In the genomic region with DNA sequence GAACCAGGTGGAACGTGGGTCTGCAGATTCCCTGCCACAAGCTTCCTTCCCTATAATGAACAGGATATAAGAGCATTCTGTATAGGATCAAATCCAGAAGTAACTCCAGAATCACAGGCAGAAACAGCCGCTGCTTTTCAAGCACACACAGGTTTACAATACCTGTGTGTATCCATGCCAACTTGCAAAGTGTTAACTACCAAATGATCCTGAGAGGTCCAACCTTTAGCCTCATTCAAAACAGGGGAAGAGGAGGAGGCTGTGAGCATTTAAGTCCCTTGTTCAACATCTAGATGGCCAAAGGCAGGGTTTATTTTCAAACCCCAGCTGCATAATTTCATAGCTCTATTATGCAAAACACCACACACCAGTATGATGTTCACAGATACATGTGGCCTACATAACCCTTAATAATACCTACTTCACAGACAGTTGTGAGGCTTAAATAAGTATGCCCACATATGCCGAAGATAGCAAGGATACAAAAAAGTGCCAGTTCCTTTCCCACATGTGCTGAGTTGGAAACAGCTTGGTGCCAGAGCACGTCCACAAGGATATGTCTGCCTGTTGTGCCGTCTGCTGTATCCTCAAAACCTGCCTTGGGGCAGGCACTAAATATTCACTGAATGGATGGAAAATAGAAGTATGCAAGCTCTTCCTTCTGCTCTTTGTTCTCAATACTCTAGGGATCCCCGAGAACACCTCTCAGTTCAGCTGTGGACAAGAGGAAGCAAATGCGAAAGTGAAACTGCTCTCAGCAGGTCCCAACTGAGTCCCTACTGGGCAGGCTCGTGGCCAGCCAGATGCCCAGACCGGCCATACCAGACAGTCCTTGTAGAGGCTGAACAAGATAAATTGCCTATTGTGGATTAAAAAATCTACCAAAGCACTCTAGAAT, we compare ENCODE assay signal across 8 cellular contexts.
DNase-seq lines count a peak whose midpoint lies in the region; ATAC-seq, FAIRE-seq and TF ChIP-seq lines count a peak whose summit lies in the region.

No MANE protein-coding gene starts in this region.

- no peaks in the 10 kb centered on the region for H3K9me3 Mint-ChIP-seq in activated CD8-positive, alpha-beta T cell treated with anti-CD3 and anti-CD28 coated beads for 36 hours

- CTCF ChIA-PET in activated CD8-positive, alpha-beta T cell treated with anti-CD3 and anti-CD28 coated beads for 36 hours (lab: Charles Lee): no interaction called here

- no peak for FAIRE-seq in frontal cortex (lab: Jason Lieb, UNC)

- H4K20me1 ChIP-seq in Karpas-422 (ENCODE audit: insufficient read depth, low read depth, low read length): no peaks in the 10 kb centered on the region

- ATAC-seq in GM21381 (IDR thresholded peaks at IDR 0.05; ENCODE audit: unreplicated experiment): peak; percentile 97
- ATAC-seq in activated CD8-positive, alpha-beta T cell treated with anti-CD3 and anti-CD28 coated beads for 36 hours: no peak
- no peak for ATAC-seq in GM19467 (IDR thresholded peaks at IDR 0.05; ENCODE audit: unreplicated experiment)

- peaks cover 25% of the 10 kb centered on the region for H3K4me1 ChIP-seq in Karpas-422 (ENCODE audit: low read length)
- peaks cover 0 to 5% of the 10 kb centered on the region in 2 experiments for H3K4me1 ChIP-seq in neutrophil (ENCODE audit: control insufficient read depth in 1 of 2, insufficient read depth in 1 of 2, low read depth in 1 of 2, low read length in 1 of 2)

- H3K27me3 ChIP-seq in Karpas-422 (ENCODE audit: low read length) (no peaks in the 10 kb centered on the region), neutrophil (no peaks in the 10 kb centered on the region)

- peak overlapping the region; percentile 50 for H3K4me3 Mint-ChIP-seq in activated CD8-positive, alpha-beta T cell treated with anti-CD3 and anti-CD28 coated beads for 36 hours

- peak overlapping the region; percentile 63 for H3K4me3 ChIP-seq in Karpas-422 (ENCODE audit: low read length)
- H3K4me3 ChIP-seq in neutrophil (ENCODE audit: low read depth in 1 of 2, low read length in 1 of 2): peak overlapping the region; percentile 32 to 35

- POLR2A ChIA-PET in activated CD8-positive, alpha-beta T cell treated with anti-CD3 and anti-CD28 coated beads for 36 hours (lab: Charles Lee): no interaction called here

- no peaks in the 10 kb centered on the region for H3K9me2 ChIP-seq in Karpas-422 (replicated peaks; ENCODE audit: insufficient read depth, low read length)

- peaks cover 11% of the 10 kb centered on the region for H3K4me1 Mint-ChIP-seq in activated CD8-positive, alpha-beta T cell treated with anti-CD3 and anti-CD28 coated beads for 36 hours (ENCODE audit: low read depth)

- H3K27ac ChIP-seq in Karpas-422 (ENCODE audit: low read length) (peak overlapping the region; percentile 78), neutrophil (no peak overlapping the region)

- H3K27me3 Mint-ChIP-seq in activated CD8-positive, alpha-beta T cell treated with anti-CD3 and anti-CD28 coated beads for 36 hours: no peaks in the 10 kb centered on the region

- H3K9ac ChIP-seq in Karpas-422 (ENCODE audit: low read length): peak overlapping the region; percentile 53

- intact Hi-C loops in activated CD8-positive, alpha-beta T cell treated with anti-CD3 and anti-CD28 coated beads for 36 hours (cut with micrococcal nuclease): no loop called here

- H3K79me2 ChIP-seq in Karpas-422 (ENCODE audit: low read length): no peaks in the 10 kb centered on the region

- H3K9me3 ChIP-seq in Karpas-422 (ENCODE audit: low read length) (no peaks in the 10 kb centered on the region), neutrophil (no peaks in the 10 kb centered on the region)

- H2AFZ ChIP-seq in Karpas-422 (ENCODE audit: low read length): peak overlapping the region; percentile 88

- H3K4me2 ChIP-seq in Karpas-422 (ENCODE audit: low read depth, low read length, poor library complexity, severe bottlenecking): peak overlapping the region; percentile 82

- TF ChIP-seq CTCF in activated CD8-positive, alpha-beta T cell treated with anti-CD3 and anti-CD28 coated beads for 36 hours (IDR thresholded peaks at IDR 0.05): no peak
- TF ChIP-seq CTCF in neutrophil (IDR thresholded peaks at IDR 0.05): no peak

- H3K27ac Mint-ChIP-seq in activated CD8-positive, alpha-beta T cell treated with anti-CD3 and anti-CD28 coated beads for 36 hours: peak overlapping the region; percentile 7

- H3K36me3 Mint-ChIP-seq in activated CD8-positive, alpha-beta T cell treated with anti-CD3 and anti-CD28 coated beads for 36 hours (ENCODE audit: low read depth): no peaks in the 10 kb centered on the region

- DNase-seq in EH (ENCODE audit: low read depth) (peak; percentile 85), Karpas-422 (peak; percentile 86), frontal cortex (ENCODE audit: low spot score in 2 of 2) (peak; percentile 12 to 62), NCI-H82 treated with DMSO at 0.1 percent for 48 hours (lab: John Stamatoyannopoulos, UW; ENCODE audit: unreplicated experiment) (no peak)
- peak; percentile 4 for DNase-seq in activated CD8-positive, alpha-beta T cell treated with anti-CD3 and anti-CD28 coated beads for 36 hours

- H3K36me3 ChIP-seq in Karpas-422 (ENCODE audit: insufficient read depth, low read length) (no peaks in the 10 kb centered on the region), neutrophil (no peaks in the 10 kb centered on the region)
